ENCODE assay signal across 15 cellular contexts in genomic region chr2:6103372-6103771, GRCh38.
DNase-seq lines count a peak whose midpoint lies in the region; TF ChIP-seq lines count a peak whose summit lies in the region.
"Had no signal": no experiment of that assay in that cellular context is flagged by ENCODE, and none has a peak within 500 bp of the region (broad histone marks: within the 10 kb centered on the region; RNA-seq: fewer than 3 reads in every experiment).

No MANE protein-coding gene starts in this region.

- H3K36me3 Mint-ChIP-seq in Calu3 (ENCODE audit: insufficient read depth, unreplicated experiment): no peaks in the 10 kb centered on the region
- no peaks in the 10 kb centered on the region for H3K36me3 Mint-ChIP-seq in activated CD4-positive, alpha-beta memory T cell treated with anti-CD3 and anti-CD28 coated beads, Interleukin-2, amount 10 ng/mL, durations not matched to agents 7 days and 5 days (ENCODE audit: low read depth)
- H3K36me3 Mint-ChIP-seq: CD14-positive monocyte; CD8-positive, alpha-beta memory T cell had no signal

- no peaks in the 10 kb centered on the region for H3K9me3 ChIP-seq in SU-DHL-6 (ENCODE audit: insufficient read depth, low read length)
- H3K9me3 ChIP-seq: BLaER1 had no signal

- BruUV-seq in Calu3 (replicated peaks; lab: Mats Ljungman, UMichigan): no TSS peak

- no peak overlapping the region for H3K4me3 ChIP-seq in SU-DHL-6 (ENCODE audit: insufficient read depth, low read length, poor library complexity, severe bottlenecking)
- H3K4me3 ChIP-seq: BLaER1 had no signal

- no peak for TF ChIP-seq CTCF in C4-2B (conservative IDR thresholded peaks at IDR 0.05)
- no peak for TF ChIP-seq CTCF in Calu3 (IDR thresholded peaks at IDR 0.05; ENCODE audit: unreplicated experiment)
- no peak for TF ChIP-seq CTCF in SU-DHL-6 (IDR thresholded peaks at IDR 0.05; ENCODE audit: insufficient read depth, low read length, poor library complexity, severe bottlenecking)

- H3K27ac Mint-ChIP-seq in Calu3 (ENCODE audit: unreplicated experiment): no peak overlapping the region
- no peak overlapping the region for H3K27ac Mint-ChIP-seq in activated CD4-positive, alpha-beta memory T cell treated with anti-CD3 and anti-CD28 coated beads, Interleukin-2, amount 10 ng/mL, durations not matched to agents 7 days and 5 days
- H3K27ac Mint-ChIP-seq: B cell; CD4-positive, alpha-beta T cell; CD8-positive, alpha-beta memory T cell had no signal

- peaks cover 16% of the 10 kb centered on the region for H3K4me1 Mint-ChIP-seq in Calu3 (ENCODE audit: low read depth, unreplicated experiment)
- H3K4me1 Mint-ChIP-seq in activated CD4-positive, alpha-beta memory T cell treated with anti-CD3 and anti-CD28 coated beads, Interleukin-2, amount 10 ng/mL, durations not matched to agents 7 days and 5 days: no peaks in the 10 kb centered on the region
- H3K4me1 Mint-ChIP-seq: CD14-positive monocyte; CD8-positive, alpha-beta memory T cell had no signal

- peak overlapping the region; percentile 15 for H3K4me3 Mint-ChIP-seq in Calu3 (ENCODE audit: low read depth, unreplicated experiment)
- H3K4me3 Mint-ChIP-seq in activated CD4-positive, alpha-beta memory T cell treated with anti-CD3 and anti-CD28 coated beads, Interleukin-2, amount 10 ng/mL, durations not matched to agents 7 days and 5 days: no peak overlapping the region
- H3K4me3 Mint-ChIP-seq: B cell; CD14-positive monocyte; CD4-positive, alpha-beta T cell; CD8-positive, alpha-beta memory T cell had no signal

- no peaks in the 10 kb centered on the region for H3K27me3 ChIP-seq in SU-DHL-6 (ENCODE audit: low read length)
- H3K27me3 ChIP-seq: BLaER1 had no signal

- no peaks in the 10 kb centered on the region for H4K20me1 ChIP-seq in SU-DHL-6 (ENCODE audit: low read depth, low read length)
- H4K20me1 ChIP-seq: BLaER1 had no signal

- intact Hi-C loops in Calu3 (cut with micrococcal nuclease; ENCODE audit: unreplicated experiment): loop anchor here (5.0 kb wide), 1 partner anchor 99 kb away; no protein-coding TSS in a partner anchor
- intact Hi-C loops in head of caudate nucleus (cut with DNase I): no loop called here

- H3F3A ChIP-seq in SU-DHL-6 (ENCODE audit: insufficient read depth): no peaks in the 10 kb centered on the region

- H3K9me2 ChIP-seq in SU-DHL-6 (replicated peaks; ENCODE audit: insufficient read depth, low read length): no peaks in the 10 kb centered on the region

- no peaks in the 10 kb centered on the region for H3K27me3 Mint-ChIP-seq in Calu3 (ENCODE audit: unreplicated experiment)
- no peaks in the 10 kb centered on the region for H3K27me3 Mint-ChIP-seq in activated CD4-positive, alpha-beta memory T cell treated with anti-CD3 and anti-CD28 coated beads, Interleukin-2, amount 10 ng/mL, durations not matched to agents 7 days and 5 days
- H3K27me3 Mint-ChIP-seq: B cell; CD4-positive, alpha-beta T cell; CD8-positive, alpha-beta memory T cell had no signal

- POLR2A ChIA-PET in activated CD4-positive, alpha-beta memory T cell treated with anti-CD3 and anti-CD28 coated beads, Interleukin-2, amount 10 ng/mL, durations not matched to agents 7 days and 5 days (lab: Charles Lee): no interaction called here

- H2AFZ ChIP-seq in SU-DHL-6 (ENCODE audit: low read depth, low read length, severe bottlenecking): peak overlapping the region; percentile 85

- H3K27ac ChIP-seq in C4-2B: peak overlapping the region; percentile 16; the same call in 1 of the 2 replicates
- H3K27ac ChIP-seq in SU-DHL-6 (ENCODE audit: low read depth, low read length): no peak overlapping the region
- H3K27ac ChIP-seq: BLaER1 had no signal

- H3K79me2 ChIP-seq in SU-DHL-6 (ENCODE audit: insufficient read depth, low read length): no peaks in the 10 kb centered on the region

- DNase-seq in Calu3 (no peak), DMS79 treated with DMSO at 0.1 percent for 48 hours (lab: John Stamatoyannopoulos, UW) (no peak), head of caudate nucleus (no peak)
- DNase-seq in activated CD4-positive, alpha-beta memory T cell treated with anti-CD3 and anti-CD28 coated beads, Interleukin-2, amount 10 ng/mL, durations not matched to agents 7 days and 5 days: no peak
- DNase-seq: CD4-positive, alpha-beta T cell; CD8-positive, alpha-beta memory T cell; DND-41; GOT3; H7; HCEC 1CT had no signal

- H3K9me3 Mint-ChIP-seq in Calu3 (ENCODE audit: low read depth, unreplicated experiment): peaks cover 2% of the 10 kb centered on the region
- H3K9me3 Mint-ChIP-seq in activated CD4-positive, alpha-beta memory T cell treated with anti-CD3 and anti-CD28 coated beads, Interleukin-2, amount 10 ng/mL, durations not matched to agents 7 days and 5 days: no peaks in the 10 kb centered on the region

- CTCF ChIA-PET in Calu3 (lab: Charles Lee): interaction anchor here (1.5 kb wide), 1 partner anchor 18 kb away, joined by 3 read pairs; no protein-coding TSS in a partner anchor
- CTCF ChIA-PET in activated CD4-positive, alpha-beta memory T cell treated with anti-CD3 and anti-CD28 coated beads, Interleukin-2, amount 10 ng/mL, durations not matched to agents 7 days and 5 days (lab: Charles Lee): no interaction called here

- H3K4me2 ChIP-seq in SU-DHL-6 (ENCODE audit: low read depth, low read length, poor library complexity, severe bottlenecking): no peak overlapping the region
- H3K4me2 ChIP-seq: BLaER1 had no signal

- no peaks in the 10 kb centered on the region for H3K36me3 ChIP-seq in SU-DHL-6 (ENCODE audit: low read length)
- H3K36me3 ChIP-seq: BLaER1 had no signal

- H3K9ac ChIP-seq in SU-DHL-6 (ENCODE audit: low read length): no peak overlapping the region
- H3K9ac ChIP-seq: BLaER1 had no signal
